35 cellular contexts compared by ENCODE assay signal in genomic region chr5:138454121-138454520, GRCh38.
"Had no signal": no experiment of that assay in that cellular context is flagged by ENCODE, and none has a peak within 500 bp of the region (broad histone marks: within the 10 kb centered on the region; RNA-seq: fewer than 3 reads in every experiment).

No MANE protein-coding gene starts in this region.

- H3K27ac Mint-ChIP-seq: activated CD8-positive, alpha-beta T cell treated with anti-CD3 and anti-CD28 coated beads for 36 hours; activated naive CD4-positive, alpha-beta T cell treated with anti-CD3 and anti-CD28 coated beads, Interleukin-2, amount 50 U/mL, for 24 hours; activated naive CD8-positive, alpha-beta T cell treated with anti-CD3 and anti-CD28 coated beads, Interleukin-2, amount 10 ng/mL, durations not matched to agents 7 days and 5 days; activated T-cell treated with anti-CD3 and anti-CD28 coated beads, Interleukin-2, amount 50 U/mL, for 72 hours; activated T-helper 17 cell treated with anti-CD3 and anti-CD28 coated beads, Interleukin-2, amount 50 U/mL, for 72 hours had no signal

- H3K27me3 Mint-ChIP-seq: activated CD8-positive, alpha-beta T cell treated with anti-CD3 and anti-CD28 coated beads for 36 hours; activated naive CD4-positive, alpha-beta T cell treated with anti-CD3 and anti-CD28 coated beads, Interleukin-2, amount 50 U/mL, for 24 hours; activated T-helper 17 cell treated with anti-CD3 and anti-CD28 coated beads, Interleukin-2, amount 50 U/mL, for 72 hours; brain had no signal

- ATAC-seq: activated CD8-positive, alpha-beta T cell treated with anti-CD3 and anti-CD28 coated beads for 36 hours; activated T-cell treated with anti-CD3 and anti-CD28 coated beads, Interleukin-2, amount 50 U/mL, for 72 hours; activated T-helper 17 cell treated with anti-CD3 and anti-CD28 coated beads, Interleukin-2, amount 50 U/mL, for 72 hours had no signal

- H3K27ac ChIP-seq: PC-9, RWPE1, WERI-Rb-1 had no signal

- H3K4me3 Mint-ChIP-seq: activated CD8-positive, alpha-beta T cell treated with anti-CD3 and anti-CD28 coated beads for 36 hours; activated naive CD4-positive, alpha-beta T cell treated with anti-CD3 and anti-CD28 coated beads, Interleukin-2, amount 50 U/mL, for 24 hours; activated naive CD8-positive, alpha-beta T cell treated with anti-CD3 and anti-CD28 coated beads, Interleukin-2, amount 10 ng/mL, durations not matched to agents 7 days and 5 days; activated T-cell treated with anti-CD3 and anti-CD28 coated beads, Interleukin-2, amount 50 U/mL, for 72 hours; activated T-helper 17 cell treated with anti-CD3 and anti-CD28 coated beads, Interleukin-2, amount 50 U/mL, for 72 hours had no signal

- H2AFZ ChIP-seq: PC-9 had no signal

- H3K4me3 ChIP-seq: PC-9 had no signal

- H3K36me3 Mint-ChIP-seq: activated naive CD4-positive, alpha-beta T cell treated with anti-CD3 and anti-CD28 coated beads, Interleukin-2, amount 50 U/mL, for 24 hours; brain had no signal

- DNase-seq: activated CD4-positive, alpha-beta T cell treated with anti-CD3 and anti-CD28 coated beads for 1 hour; activated CD4-positive, alpha-beta T cell treated with anti-CD3 and anti-CD28 coated beads for 48 hours; activated CD4-positive, CD25-positive, alpha-beta regulatory T cell; activated CD8-positive, alpha-beta T cell treated with anti-CD3 and anti-CD28 coated beads for 36 hours; activated effector memory CD4-positive, alpha-beta T cell treated with anti-CD3 and anti-CD28 coated beads, Interleukin-2, amount 50 U/mL, for 16 hours; activated naive CD4-positive, alpha-beta T cell treated with Interleukin-2 at 50 U/mL for 16 hours; activated naive CD8-positive, alpha-beta T cell treated with anti-CD3 and anti-CD28 coated beads, Interleukin-2, amount 10 ng/mL, durations not matched to agents 7 days and 5 days; activated T-cell treated with anti-CD3 and anti-CD28 coated beads, Interleukin-2, amount 50 U/mL, for 1 hour; activated T-cell treated with anti-CD3 and anti-CD28 coated beads, Interleukin-2, amount 50 U/mL, for 72 hours; amygdala; caudate nucleus; IMR-90; KBM-7; NCI-H1092 treated with DMSO at 0.1 percent for 48 hours; NCI-H1417; NCI-H146; NCI-H187 treated with DMSO at 0.1 percent for 48 hours; NCI-H2081; NCI-H2171 treated with DMSO at 0.1 percent for 48 hours; NCI-H2227 treated with DMSO at 0.1 percent for 48 hours; NCI-H446; NCI-H510A treated with DMSO at 0.1 percent for 48 hours; NCI-H526 treated with DMSO at 0.1 percent for 48 hours; NK-92 treated with Interleukin-12 subunit alpha and Interleukin-12 subunit beta, amount 100 ng/mL, for 24 hours; PC-9; Right ventricle myocardium superior; T1000; WERI-Rb-1 had no signal

- H3K9me3 Mint-ChIP-seq: activated CD8-positive, alpha-beta T cell treated with anti-CD3 and anti-CD28 coated beads for 36 hours; activated naive CD4-positive, alpha-beta T cell treated with anti-CD3 and anti-CD28 coated beads, Interleukin-2, amount 50 U/mL, for 24 hours; activated naive CD8-positive, alpha-beta T cell treated with anti-CD3 and anti-CD28 coated beads, Interleukin-2, amount 10 ng/mL, durations not matched to agents 7 days and 5 days; activated T-cell treated with anti-CD3 and anti-CD28 coated beads, Interleukin-2, amount 50 U/mL, for 72 hours had no signal

- H3K4me2 ChIP-seq: PC-9 had no signal

- H3K36me3 ChIP-seq: WERI-Rb-1 had no signal

- FAIRE-seq: astrocyte, bronchial epithelial cell, RCC 7860 had no signal
